Comparison of ENCODE assay signal across 17 cellular contexts in genomic region chr2:195569255-195569654, GRCh38.
"Had no signal": no experiment of that assay in that cellular context is flagged by ENCODE, and none has a peak within 500 bp of the region (broad histone marks: within the 10 kb centered on the region; RNA-seq: fewer than 3 reads in every experiment).

No MANE protein-coding gene starts in this region.

- H3K36me3 Mint-ChIP-seq: activated CD4-positive, alpha-beta memory T cell treated with anti-CD3 and anti-CD28 coated beads for 36 hours; stimulated activated memory B cell treated with anti-CD40 and anti-IgM and Interleukin-4, amounts not matched to agents 10 μg/mL and 1 μg/mL and 100 μg/mL, for 72 hours had no signal

- H3K4me1 ChIP-seq: esophagus squamous epithelium, tibial nerve, vagina had no signal

- H3K36me3 ChIP-seq: esophagus squamous epithelium, spleen, tibial nerve, vagina had no signal

- H3K27me3 Mint-ChIP-seq: activated CD4-positive, alpha-beta memory T cell treated with anti-CD3 and anti-CD28 coated beads for 36 hours; activated T-helper 17 cell treated with anti-CD3 and anti-CD28 coated beads, Interleukin-2, amount 50 U/mL, for 72 hours; stimulated activated memory B cell treated with anti-CD40 and anti-IgM and Interleukin-4, amounts not matched to agents 10 μg/mL and 1 μg/mL and 100 μg/mL, for 72 hours had no signal

- H3K4me1 Mint-ChIP-seq: nephron; stimulated activated memory B cell treated with anti-CD40 and anti-IgM and Interleukin-4, amounts not matched to agents 10 μg/mL and 1 μg/mL and 100 μg/mL, for 72 hours had no signal

- H3K4me3 Mint-ChIP-seq: activated CD4-positive, alpha-beta memory T cell treated with anti-CD3 and anti-CD28 coated beads for 36 hours; activated T-helper 17 cell treated with anti-CD3 and anti-CD28 coated beads, Interleukin-2, amount 50 U/mL, for 72 hours; nephron; stimulated activated memory B cell treated with anti-CD40 and anti-IgM and Interleukin-4, amounts not matched to agents 10 μg/mL and 1 μg/mL and 100 μg/mL, for 72 hours; WTC11 had no signal

- H3K27ac ChIP-seq: esophagus squamous epithelium, tibial nerve, vagina had no signal

- ATAC-seq: activated T-helper 17 cell treated with anti-CD3 and anti-CD28 coated beads, Interleukin-2, amount 50 U/mL, for 72 hours; left colon; sciatic nerve; stimulated activated memory B cell treated with anti-CD40 and anti-IgM and Interleukin-4, amounts not matched to agents 10 μg/mL and 1 μg/mL and 100 μg/mL, for 72 hours; WTC11 had no signal

- DNase-seq: activated CD4-positive, alpha-beta memory T cell treated with anti-CD3 and anti-CD28 coated beads for 36 hours; activated naive CD4-positive, alpha-beta T cell treated with anti-CD3 and anti-CD28 coated beads, Interleukin-2, amount 50 U/mL, for 16 hours; esophagus squamous epithelium; foreskin fibroblast; glutamatergic neuron; left colon; midbrain; spleen; stimulated activated CD4-positive, alpha-beta T cell treated with anti-CD3 and anti-CD28 coated beads, Interleukin-1b, Interleukin-23, amount 100 ng/mL, for 48 hours had no signal

- H3K9me3 Mint-ChIP-seq: activated CD4-positive, alpha-beta memory T cell treated with anti-CD3 and anti-CD28 coated beads for 36 hours; activated T-helper 17 cell treated with anti-CD3 and anti-CD28 coated beads, Interleukin-2, amount 50 U/mL, for 72 hours; stimulated activated memory B cell treated with anti-CD40 and anti-IgM and Interleukin-4, amounts not matched to agents 10 μg/mL and 1 μg/mL and 100 μg/mL, for 72 hours had no signal

- H3K4me3 ChIP-seq: esophagus squamous epithelium, lung, spleen, tibial nerve, vagina had no signal

- H3K27me3 ChIP-seq: esophagus squamous epithelium, spleen, tibial nerve, vagina had no signal

- H3K9me3 ChIP-seq: esophagus squamous epithelium, spleen, tibial nerve, vagina had no signal

- H3K27ac Mint-ChIP-seq: activated CD4-positive, alpha-beta memory T cell treated with anti-CD3 and anti-CD28 coated beads for 36 hours; activated T-helper 17 cell treated with anti-CD3 and anti-CD28 coated beads, Interleukin-2, amount 50 U/mL, for 72 hours; stimulated activated memory B cell treated with anti-CD40 and anti-IgM and Interleukin-4, amounts not matched to agents 10 μg/mL and 1 μg/mL and 100 μg/mL, for 72 hours; WTC11 had no signal
